ENCODE assay signal across 8 cellular contexts in genomic region chr6:2842139-2842552, GRCh38. TPM values are rescaled to one million over a fixed set of nuclear protein-coding genes. Genes with fewer than 3 reads are reported as not detected.
DNase-seq lines count a peak whose midpoint lies in the region; ATAC-seq, FAIRE-seq and TF ChIP-seq lines count a peak whose summit lies in the region.

No MANE protein-coding gene starts in this region.

- DNase-seq in BJ (ENCODE audit: low read depth), result no peak
- no peak for DNase-seq in H1 (ENCODE audit: low read depth in 1 of 2, low spot score in 2 of 2)
- no peak for DNase-seq in globus pallidus (ENCODE audit: low spot score)
- no peak for DNase-seq in NCI-H1105 (lab: John Stamatoyannopoulos, UW)
- no peak for DNase-seq in amniotic stem cell (lab: John Stamatoyannopoulos, UW)

- 76% methylated on average over 2 of the region's 2 CpGs; no CpG with 5 or more reads in 1 of the 2 experiments for WGBS in H1 (ENCODE audit: extremely low coverage in 1 of 2, insufficient coverage in 1 of 2, insufficient read length in 1 of 2, insufficient replicate concordance in 2 of 2, low coverage in 1 of 2, low lambda C conversion rate in 2 of 2, missing lambda C conversion rate in 1 of 2), 2 experiments

- no peak for ATAC-seq in GM19351 (IDR thresholded peaks at IDR 0.05; ENCODE audit: unreplicated experiment)

- no peak for TF ChIP-seq EP300 in H1 (IDR thresholded peaks at IDR 0.05; ENCODE audit: borderline replicate concordance in 1 of 2, low read depth in 2 of 2, low read length in 2 of 2)

- no peak for FAIRE-seq in H1 (lab: Jason Lieb, UNC)

- H2BK15ac ChIP-seq in H1 (ENCODE audit: low read length), result no peak overlapping the region

- H3K23me2 ChIP-seq in H1 (ENCODE audit: low read depth, low read length), result no peaks in the 10 kb centered on the region

- no peak overlapping the region for H2BK5ac ChIP-seq in H1 (ENCODE audit: low read depth, low read length)

- no peak overlapping the region for H2BK120ac ChIP-seq in H1 (replicated peaks; ENCODE audit: low read depth, low read length)

- no peak overlapping the region for H4K5ac ChIP-seq in H1 (ENCODE audit: insufficient read length, low read depth, low read length)

- no peaks in the 10 kb centered on the region for H3K79me1 ChIP-seq in H1 (ENCODE audit: low read depth, low read length)

- H3K4me2 ChIP-seq in OCI-LY1 (ENCODE audit: low read length), result peak overlapping the region; percentile 68
- peak overlapping the region; percentile 57 to 95; a peak in 2 of 4 replicates for H3K4me2 ChIP-seq in H1 (ENCODE audit: insufficient read depth in 1 of 2, low read depth in 2 of 2, low read length in 2 of 2)

- peak overlapping the region; percentile 64 for H3K27ac ChIP-seq in OCI-LY1 (ENCODE audit: low read depth, low read length, poor library complexity, severe bottlenecking)
- H3K27ac ChIP-seq in H1 (ENCODE audit: low read depth, low read length), result no peak overlapping the region

- no peak for TF ChIP-seq POLR2A in H1 (IDR thresholded peaks at IDR 0.05; ENCODE audit: control extremely low read depth in 1 of 2, low read depth in 2 of 2, low read length in 2 of 2)

- H3K9me2 ChIP-seq in OCI-LY1 (ENCODE audit: low read depth, low read length), result no peaks in the 10 kb centered on the region

- TF ChIP-seq RAD21 in H1 (IDR thresholded peaks at IDR 0.05 in 1 of 2, conservative IDR thresholded peaks at IDR 0.05 in 1 of 2; ENCODE audit: low read depth in 2 of 2, low read length in 2 of 2), result no peak

- no peaks in the 10 kb centered on the region for H3K9me3 ChIP-seq in OCI-LY1 (ENCODE audit: low read length)
- no peaks in the 10 kb centered on the region for H3K9me3 ChIP-seq in H1 (ENCODE audit: insufficient read depth in 2 of 2, low read depth in 1 of 2, low read length in 1 of 2)
- H3K9me3 ChIP-seq in neuron (ENCODE audit: low read length), result no peaks in the 10 kb centered on the region

- CTCF ChIA-PET in BJ (lab: Yijun Ruan, JAX), result interaction anchor here (0.7 to 9.5 kb wide), 9 partner anchors 9 to 147 kb away, joined by 3 to 151 read pairs (median 7); partner anchors contain the start of genes MYLK4 and WRNIP1
- CTCF ChIA-PET in H1 (lab: Charles Lee; ENCODE audit: partially characterized antibody), result interaction anchor here (0.6 to 4.7 kb wide), 18 partner anchors 13 to 207 kb away, joined by 3 to 32 read pairs (median 3); partner anchors contain the start of gene MYLK4

- H3F3A ChIP-seq in OCI-LY1 (ENCODE audit: insufficient read depth, low read length), result 0 out of 2 replicates have a peak, but pooled peaks cover 3% of the 10 kb centered on the region

- H2AFZ ChIP-seq in OCI-LY1 (ENCODE audit: low read length) (0 out of 2 replicates have a peak overlapping the region, but pooled peaks have one; percentile 44), H1 (ENCODE audit: low read length) (no peak overlapping the region), neuron (ENCODE audit: low read depth, low read length) (no peak overlapping the region)

- H3K36me3 ChIP-seq in BJ (ENCODE audit: control insufficient read depth, insufficient read depth, low read length) (peaks cover 3% of the 10 kb centered on the region), OCI-LY1 (ENCODE audit: insufficient read depth, low read length) (peaks cover 15% of the 10 kb centered on the region), H1 (ENCODE audit: control insufficient read depth in 2 of 4, insufficient read depth in 4 of 4, low read length in 3 of 4) (peaks cover 0 to 5% (median 0%) of the 10 kb centered on the region in 4 experiments; a peak in 4 of 8 replicates), neuron (ENCODE audit: insufficient read depth, low read length) (no peaks in the 10 kb centered on the region)

- H3K23ac ChIP-seq in H1 (ENCODE audit: insufficient read length), result no peak overlapping the region

- no peak overlapping the region for H3K18ac ChIP-seq in H1 (ENCODE audit: extremely low read depth, low read length)

- no peak overlapping the region for H3K56ac ChIP-seq in H1 (replicated peaks; ENCODE audit: insufficient read length, low read depth, low read length)

- TF ChIP-seq CTCF in BJ (IDR thresholded peaks at IDR 0.05; ENCODE audit: insufficient read depth, low read depth, low read length) (no peak), OCI-LY1 (IDR thresholded peaks at IDR 0.05; ENCODE audit: low read length) (no peak), H1 (IDR thresholded peaks at IDR 0.05; ENCODE audit: control extremely low read depth in 1 of 3, insufficient read depth in 1 of 3, low read depth in 1 of 3, low read length in 3 of 3) (no peak)

- H4K20me1 ChIP-seq in OCI-LY1 (ENCODE audit: insufficient read depth, low read length) (no peaks in the 10 kb centered on the region), H1 (replicated peaks in 1 of 2; ENCODE audit: control insufficient read depth in 1 of 2, insufficient read depth in 2 of 2, low read length in 2 of 2) (no peaks in the 10 kb centered on the region)

- no peaks in the 10 kb centered on the region for H3K79me2 ChIP-seq in OCI-LY1 (ENCODE audit: insufficient read depth, low read length)
- H3K79me2 ChIP-seq in H1 (ENCODE audit: control insufficient read depth in 1 of 2, insufficient read depth in 2 of 2, low read length in 2 of 2), result no peaks in the 10 kb centered on the region

- no peak overlapping the region for H3K14ac ChIP-seq in H1 (ENCODE audit: insufficient read length)

- H4K8ac ChIP-seq in H1 (ENCODE audit: extremely low read depth, insufficient read depth, low read length), result no peak overlapping the region

- H2BK12ac ChIP-seq in H1 (ENCODE audit: low read depth, low read length), result no peak overlapping the region

- POLR2A ChIA-PET in BJ (lab: Charles Lee), result interaction anchor here (0.6 to 1.4 kb wide), 2 partner anchors 8 to 9 kb away, joined by 3 read pairs; no protein-coding TSS in a partner anchor
- POLR2A ChIA-PET in H1 (lab: Charles Lee; ENCODE audit: partially characterized antibody), result interaction anchor here (0.7 to 2.8 kb wide), 14 partner anchors 9 to 211 kb away, joined by 3 to 11 read pairs (median 5); partner anchors contain the start of gene WRNIP1

- no peak overlapping the region for H3K4ac ChIP-seq in H1 (replicated peaks; ENCODE audit: insufficient read length, low read depth, low read length)

- H4K91ac ChIP-seq in H1 (replicated peaks; ENCODE audit: insufficient read length, low read length), result no peak overlapping the region

- H2AK5ac ChIP-seq in H1 (ENCODE audit: low read depth, low read length), result no peak overlapping the region

- H3K27me3 ChIP-seq in BJ (ENCODE audit: control insufficient read depth, insufficient read depth, low read length) (no peaks in the 10 kb centered on the region), OCI-LY1 (ENCODE audit: insufficient read depth, low read length) (no peaks in the 10 kb centered on the region), H1 (replicated peaks in 1 of 4; ENCODE audit: control insufficient read depth in 3 of 4, extremely low read depth in 1 of 4, insufficient read depth in 3 of 4, low read length in 3 of 4) (no peaks in the 10 kb centered on the region), neuron (ENCODE audit: insufficient read depth, low read length) (no peaks in the 10 kb centered on the region)

- no peak overlapping the region for H2BK20ac ChIP-seq in H1 (ENCODE audit: low read length)

- H3K4me1 ChIP-seq in OCI-LY1 (ENCODE audit: insufficient read depth, low read length, severe bottlenecking) (peaks cover 62% of the 10 kb centered on the region), H1 (replicated peaks in 1 of 4; ENCODE audit: control insufficient read depth in 3 of 4, insufficient read depth in 4 of 4, low read length in 3 of 4) (peaks cover 8 to 17% (median 12%) of the 10 kb centered on the region in 4 experiments), neuron (ENCODE audit: insufficient read depth, low read length) (peaks cover 25% of the 10 kb centered on the region)

- H3K9ac ChIP-seq in OCI-LY1 (ENCODE audit: low read length) (peak overlapping the region; percentile 75; the same call in 1 of the 2 replicates), H1 (replicated peaks in 1 of 4; ENCODE audit: extremely low read depth in 1 of 4, low read depth in 3 of 4, low read length in 3 of 4) (no peak overlapping the region)

- H3K4me3 ChIP-seq in BJ (ENCODE audit: low read depth, low read length) (peak overlapping the region; percentile 55), OCI-LY1 (ENCODE audit: low read depth, low read length, poor library complexity, severe bottlenecking) (peak overlapping the region; percentile 69), H1 (ENCODE audit: extremely low read depth in 1 of 4, insufficient read depth in 2 of 4, low read depth in 3 of 4, low read length in 4 of 4) (peak overlapping the region in 3 of 4 experiments; percentile 21 to 62 (median 22); a peak in 5 of 8 replicates), neuron (ENCODE audit: low read length) (peak overlapping the region; percentile 9)

TF ChIP-seq in H1, 55 proteins besides CTCF, POLR2A, EP300 and RAD21 (continues in another document):
- no peak for TF ChIP-seq BACH1 (IDR thresholded peaks at IDR 0.05; ENCODE audit: low read length)
- TF ChIP-seq SRF (IDR thresholded peaks at IDR 0.05; ENCODE audit: low read depth, low read length), result no peak
- no peak for TF ChIP-seq SP1 (IDR thresholded peaks at IDR 0.05; ENCODE audit: low read depth, low read length)
- TF ChIP-seq SIN3A (conservative IDR thresholded peaks at IDR 0.05 in 1 of 2, IDR thresholded peaks at IDR 0.05 in 1 of 2; ENCODE audit: low read depth in 1 of 2, low read length in 2 of 2), result no peak
- TF ChIP-seq POLR2AphosphoS5 (IDR thresholded peaks at IDR 0.05; ENCODE audit: low read depth, low read length), result no peak
- no peak for TF ChIP-seq USF2 (IDR thresholded peaks at IDR 0.05; ENCODE audit: low read length)
- TF ChIP-seq CTBP2 (IDR thresholded peaks at IDR 0.05; ENCODE audit: borderline replicate concordance, insufficient read depth, insufficient read length, low read length), result no peak

RNA-seq across cellular contexts. Expression of gene SERPINB1, which starts 0.5 kb away (rescaled TPM):
- 17.9 and 31.3 TPM in 2 replicates for polyA plus RNA-seq in BJ (2011; rRNA removed)
- polyA minus RNA-seq in BJ (2011; rRNA and poly(A)+ RNA removed), result 7.3 and 9.7 TPM in 2 replicates
- total RNA-seq in H1 (2021; fragmentation: NEBNext Ultra II Directional; extraction: Animal tissue kit (Norgen Biotek cat#: 25700)), result 17.3 and 20.0 TPM in 2 replicates
- 6.1 and 8.1 TPM in 2 replicates for polyA plus RNA-seq in H1 (2011; rRNA removed)
- polyA plus RNA-seq in H1 (2011; cell fraction: cytosol; rRNA removed), result 10.5 TPM
- polyA plus RNA-seq in H1 (2011; cell fraction: nucleus; rRNA removed), result 6.2 TPM
- polyA plus RNA-seq in H1 (2012, experiment 1 of 2), result 10.7 to 16.0 TPM (median 12.9 TPM) in 4 replicates
- polyA plus RNA-seq in H1 (2012, experiment 2 of 2), result 4.4 TPM
- polyA plus RNA-seq in H1 (2013, experiment 1 of 2), result 11.4 TPM
- polyA plus RNA-seq in H1 (2013, experiment 2 of 2), result 11.6 TPM
- polyA minus RNA-seq in H1 (2011; rRNA and poly(A)+ RNA removed), result 6.2 and 8.8 TPM in 2 replicates
- polyA minus RNA-seq in H1 (2011; cell fraction: cytosol; rRNA and poly(A)+ RNA removed), result 8.2 TPM
- polyA minus RNA-seq in H1 (2011; cell fraction: nucleus; rRNA and poly(A)+ RNA removed), result 8.8 TPM

Comparison
In these comparisons a context has a peak if more than half of its experiments do, and no peak if none do; other contexts are left out.
1. H3K4me3 ChIP-seq: peak in every context shown above with its lines; median percentile 69 in OCI-LY1; 55 in BJ; 22 in H1; 9 in neuron.